In genomic region chr1:192608671-192609070, GRCh38 we compare ENCODE assay signal across 17 cellular contexts. TPM values are rescaled to one million over a fixed set of nuclear protein-coding genes. Genes with fewer than 3 reads are reported as not detected.
A peak's percentile ranks its signal among the peaks of the same experiment; 100 is the strongest.
DNase-seq lines count a peak whose midpoint lies in the region; ATAC-seq, FAIRE-seq and TF ChIP-seq lines count a peak whose summit lies in the region.
"Had no signal": no experiment of that assay in that cellular context is flagged by ENCODE, and none has a peak within 500 bp of the region (broad histone marks: within the 10 kb centered on the region; RNA-seq: fewer than 3 reads in every experiment).

No MANE protein-coding gene starts in this region.

- no peak for TF ChIP-seq EP300 in GM12878 (IDR thresholded peaks at IDR 0.05; ENCODE audit: borderline replicate concordance in 1 of 2, control insufficient read depth in 1 of 2, low read depth in 2 of 2, low read length in 2 of 2)

- H3K4me1 ChIP-seq in GM12878 (ENCODE audit: control insufficient read depth, insufficient read depth, low read length) (peaks cover 23% of the 10 kb centered on the region), osteoblast (ENCODE audit: insufficient read depth, low read length) (no peaks in the 10 kb centered on the region), gastrocnemius medialis (peaks cover 0 to 3% of the 10 kb centered on the region in 2 donors)
- H3K4me1 ChIP-seq: BE2C, upper lobe of right lung had no signal

- FAIRE-seq in GM12891 (lab: Jason Lieb, UNC) (peak; percentile 16), GM12878 (lab: Jason Lieb, UNC) (no peak)
- FAIRE-seq: astrocyte had no signal

- H3K79me2 ChIP-seq in GM12878 (ENCODE audit: control insufficient read depth, insufficient read depth, low read length) = no peaks in the 10 kb centered on the region; the same call in 1 of the 2 replicates
- H3K79me2 ChIP-seq in osteoblast (ENCODE audit: insufficient read depth, low read length) = no peaks in the 10 kb centered on the region

- 50% methylated on average over 2 of the region's 2 CpGs for WGBS in GM12878 (ENCODE audit: insufficient coverage, insufficient replicate concordance, low lambda C conversion rate, missing lambda C conversion rate)

- H3K36me3 Mint-ChIP-seq in activated CD4-positive, alpha-beta T cell treated with anti-CD3 and anti-CD28 coated beads for 36 hours (ENCODE audit: low read depth) = no peaks in the 10 kb centered on the region
- H3K36me3 Mint-ChIP-seq: activated naive CD4-positive, alpha-beta T cell treated with anti-CD3 and anti-CD28 coated beads, Interleukin-2, amount 10 ng/mL, durations not matched to agents 7 days and 5 days had no signal

- no peaks in the 10 kb centered on the region for H3K9me3 Mint-ChIP-seq in activated CD4-positive, alpha-beta T cell treated with anti-CD3 and anti-CD28 coated beads for 36 hours (ENCODE audit: low read depth)
- H3K9me3 Mint-ChIP-seq: activated naive CD4-positive, alpha-beta T cell treated with anti-CD3 and anti-CD28 coated beads, Interleukin-2, amount 10 ng/mL, durations not matched to agents 7 days and 5 days; HFFc6 had no signal

- H3K9me3 ChIP-seq in GM12878 (replicated peaks; ENCODE audit: control insufficient read depth, insufficient read depth, low read length) = no peaks in the 10 kb centered on the region
- H3K9me3 ChIP-seq in osteoblast (ENCODE audit: low read depth, low read length) = no peaks in the 10 kb centered on the region
- H3K9me3 ChIP-seq in gastrocnemius medialis = no peaks in the 10 kb centered on the region
- H3K9me3 ChIP-seq: BE2C, upper lobe of right lung had no signal

- BruUV-seq in GM12878 (replicated peaks; lab: Mats Ljungman, UMichigan) = TSS peak; percentile 97

- H3K27ac ChIP-seq in GM12878 (ENCODE audit: control insufficient read depth, insufficient read depth) (peak overlapping the region; percentile 88; the same call in 1 of the 2 replicates), osteoblast (ENCODE audit: low read depth, low read length) (no peak overlapping the region), gastrocnemius medialis (no peak overlapping the region)
- H3K27ac ChIP-seq: upper lobe of right lung had no signal

- no peaks in the 10 kb centered on the region for H3K27me3 Mint-ChIP-seq in activated CD4-positive, alpha-beta T cell treated with anti-CD3 and anti-CD28 coated beads for 36 hours

- no peak for ATAC-seq in activated CD4-positive, alpha-beta T cell treated with anti-CD3 and anti-CD28 coated beads for 36 hours
- peak; percentile 7 for ATAC-seq in GM12878
- no peak for ATAC-seq in gastrocnemius medialis

- H3K27me3 ChIP-seq in GM12878 (replicated peaks in 1 of 2; ENCODE audit: control insufficient read depth in 2 of 2, insufficient read depth in 2 of 2, low read length in 1 of 2) (no peaks in the 10 kb centered on the region), osteoblast (ENCODE audit: insufficient read depth, low read length) (no peaks in the 10 kb centered on the region), gastrocnemius medialis (no peaks in the 10 kb centered on the region)
- H3K27me3 ChIP-seq: BE2C, upper lobe of right lung had no signal

- TF ChIP-seq POLR2A in GM12891 (IDR thresholded peaks at IDR 0.05; ENCODE audit: low read depth, low read length) (no peak), GM12878 (IDR thresholded peaks at IDR 0.05; ENCODE audit: low read depth, low read length) (no peak), gastrocnemius medialis (IDR thresholded peaks at IDR 0.05) (no peak)

- POLR2A ChIA-PET in activated CD4-positive, alpha-beta T cell treated with anti-CD3 and anti-CD28 coated beads for 36 hours (lab: Charles Lee) = interaction anchor here (0.7 kb wide), 1 partner anchor 149 kb away, joined by 4 read pairs; no protein-coding TSS in a partner anchor
- POLR2A ChIA-PET in GM12878 (lab: Charles Lee) = interaction anchor here (0.8 to 1.7 kb wide), 9 partner anchors 10 to 128 kb away, joined by 3 to 5 read pairs (median 4); no protein-coding TSS in a partner anchor

- TF ChIP-seq CTCF in GM12878 (IDR thresholded peaks at IDR 0.05 in 2 of 3, conservative IDR thresholded peaks at IDR 0.05 in 1 of 3; ENCODE audit: control insufficient read depth in 2 of 3, extremely low read depth in 1 of 3, insufficient read depth in 1 of 3, low read depth in 3 of 3, low read length in 3 of 3) (no peak), osteoblast (IDR thresholded peaks at IDR 0.05; ENCODE audit: extremely low read depth, low read depth, low read length) (no peak), gastrocnemius medialis (IDR thresholded peaks at IDR 0.05 in 4 of 5, conservative IDR thresholded peaks at IDR 0.05 in 1 of 5) (no peak)

- intact Hi-C loops in activated CD4-positive, alpha-beta T cell treated with anti-CD3 and anti-CD28 coated beads for 36 hours (cut with DNase I, micrococcal nuclease) = loop anchor here (1.0 to 2.0 kb wide), 5 partner anchors 28 to 134 kb away; no protein-coding TSS in a partner anchor
- intact Hi-C loops in GM12878 (cut with micrococcal nuclease; ENCODE audit: unreplicated experiment) = loop anchor here (1.0 to 5.0 kb wide), 6 partner anchors 28 to 514 kb away; partner anchors contain the start of gene CDC73
- intact Hi-C loops in gastrocnemius medialis (cut with DNase I; ENCODE audit: low total_unique reads) = no loop called here

- H3K4me1 Mint-ChIP-seq in activated CD4-positive, alpha-beta T cell treated with anti-CD3 and anti-CD28 coated beads for 36 hours = peaks cover 19% of the 10 kb centered on the region

- no peaks in the 10 kb centered on the region for H3K36me3 ChIP-seq in GM12878 (ENCODE audit: control insufficient read depth in 2 of 2, insufficient read depth in 2 of 2, low read length in 1 of 2)
- H3K36me3 ChIP-seq in osteoblast (ENCODE audit: insufficient read depth, low read length) = no peaks in the 10 kb centered on the region
- no peaks in the 10 kb centered on the region for H3K36me3 ChIP-seq in gastrocnemius medialis
- H3K36me3 ChIP-seq: BE2C, upper lobe of right lung had no signal

- RAD21 ChIA-PET in GM12878 (lab: Charles Lee; ENCODE audit: unreplicated experiment) = interaction anchor here (0.6 to 5.3 kb wide), 26 partner anchors 10 to 1088 kb away, joined by 3 to 67 read pairs (median 5); partner anchors contain the start of gene UCHL5

- no peak overlapping the region; the same call in 1 of the 2 replicates for H2AFZ ChIP-seq in GM12878 (ENCODE audit: control insufficient read depth, low read depth, low read length)
- H2AFZ ChIP-seq in osteoblast (ENCODE audit: low read length) = peak overlapping the region; percentile 18

- H3K4me2 ChIP-seq in GM12878 (ENCODE audit: control insufficient read depth, insufficient read depth) = peak overlapping the region; percentile 75
- H3K4me2 ChIP-seq in osteoblast (ENCODE audit: insufficient read depth, low read length) = peak overlapping the region; percentile 36

- SMC1A ChIA-PET in GM12878 (lab: Charles Lee; ENCODE audit: uncharacterized antibody, unreplicated experiment) = interaction anchor here (0.7 to 12.1 kb wide), 24 partner anchors 8 to 450 kb away, joined by 3 to 255 read pairs (median 6); partner anchors contain the start of gene UCHL5

- peak overlapping the region; percentile 22; the same call in 1 of the 2 replicates for H3K9ac ChIP-seq in GM12878 (ENCODE audit: control insufficient read depth, insufficient read depth, low read length)

- in situ Hi-C loops in GM12878 (cut with MboI) = loop anchor here (5.0 kb wide), 3 partner anchors 56 to 131 kb away; no protein-coding TSS in a partner anchor
- in situ Hi-C loops in gastrocnemius medialis (cut with MboI; ENCODE audit: low sequenced_read_pairs in 4 of 4) = loop anchor here in 2 of 4 donors (10.0 kb wide), 1 partner anchor 134 kb away; no protein-coding TSS in a partner anchor

- no peak for TF ChIP-seq RAD21 in GM12878 (IDR thresholded peaks at IDR 0.05; ENCODE audit: insufficient read depth, low read depth, low read length)

- peak overlapping the region; percentile 35 for H3K4me3 Mint-ChIP-seq in activated CD4-positive, alpha-beta T cell treated with anti-CD3 and anti-CD28 coated beads for 36 hours
- H3K4me3 Mint-ChIP-seq: activated naive CD4-positive, alpha-beta T cell treated with anti-CD3 and anti-CD28 coated beads, Interleukin-2, amount 10 ng/mL, durations not matched to agents 7 days and 5 days; HFFc6 had no signal

- H4K20me1 ChIP-seq in GM12878 (ENCODE audit: control insufficient read depth, insufficient read depth) = no peaks in the 10 kb centered on the region
- H4K20me1 ChIP-seq in osteoblast (ENCODE audit: insufficient read depth, low read length) = no peaks in the 10 kb centered on the region

- no peak for DNase-seq in activated CD4-positive, alpha-beta T cell treated with anti-CD3 and anti-CD28 coated beads for 36 hours
- no peak for DNase-seq in activated CD4-positive, alpha-beta T cell treated with anti-CD3 and anti-CD28 coated beads, Interleukin-2, amount 50 U/mL, for 4 hours
- no peak for DNase-seq in GM12891 (ENCODE audit: insufficient read length, low spot score)
- no peak for DNase-seq in GM12878 (ENCODE audit: low read depth, low spot score)
- DNase-seq in osteoblast (ENCODE audit: insufficient read length, low spot score, missing footprints) = no peak
- DNase-seq in cerebellar cortex (ENCODE audit: low spot score) = no peak
- DNase-seq in gastrocnemius medialis = no peak
- no peak for DNase-seq in NK-92 treated with Interleukin-12 subunit alpha and Interleukin-12 subunit beta, amount 100 ng/mL, for 24 hours (lab: John Stamatoyannopoulos, UW)
- DNase-seq: 8988T, BE2C, cerebellar nuclear complex, HFFc6, NCI-H2171, NCI-H524 treated with DMSO at 0.1 percent for 48 hours had no signal

- peak overlapping the region; percentile 69 for H3K27ac Mint-ChIP-seq in activated CD4-positive, alpha-beta T cell treated with anti-CD3 and anti-CD28 coated beads for 36 hours
- H3K27ac Mint-ChIP-seq: HFFc6 had no signal

- CTCF ChIA-PET in activated CD4-positive, alpha-beta T cell treated with anti-CD3 and anti-CD28 coated beads for 36 hours (lab: Charles Lee) = interaction anchor here (1.0 to 1.5 kb wide), 7 partner anchors 29 to 199 kb away, joined by 3 to 14 read pairs (median 4); no protein-coding TSS in a partner anchor
- CTCF ChIA-PET in GM12878 (lab: Yijun Ruan, JAX) = interaction anchor here (0.6 to 5.3 kb wide), 24 partner anchors 8 to 461 kb away, joined by 3 to 58 read pairs (median 6); no protein-coding TSS in a partner anchor

- H3K4me3 ChIP-seq in GM12878 (no peak overlapping the region), osteoblast (ENCODE audit: insufficient read depth, low read length) (no peak overlapping the region), gastrocnemius medialis (no peak overlapping the region)
- H3K4me3 ChIP-seq: upper lobe of right lung had no signal

RNA-seq across cellular contexts. Expression of gene RGS13, which starts 27.3 kb away (rescaled TPM):
- total RNA-seq in activated CD4-positive, alpha-beta T cell treated with anti-CD3 and anti-CD28 coated beads for 36 hours = not detected
- polyA plus RNA-seq in GM12891 (2012; ENCODE audit: low read depth, missing spikeins) = 0.58 TPM
- total RNA-seq in GM12878 (2013; cell fraction: nucleolus; rRNA removed) = 2.9 and 3.3 TPM in 2 replicates
- total RNA-seq in GM12878 (2014; rRNA removed) (0.23 and 0.33 TPM in 2 replicates), GM12878 (2014; rRNA removed; fragmentation: Illumina TruSeq; extraction: Trizol) (0.28 and 0.36 TPM in 2 replicates), GM12878 (2021) (0.23 and 0.29 TPM in 2 replicates), osteoblast (not detected in 2 replicates), gastrocnemius medialis (not detected)
- polyA plus RNA-seq in GM12878 (2011; ENCODE audit: low read depth) = 0.17 TPM
- polyA plus RNA-seq in GM12878 (2011; rRNA removed) (16.0 and 33.6 TPM in 2 replicates), GM12878 (2014; fragmentation: Illumina TruSeq; extraction: Trizol) (0.35 and 0.63 TPM in 2 replicates), GM12878 (2014; fragmentation: Nextera tagmentation; extraction: Ambion mirVana) (under 1 TPM; 0.66 to 0.77 TPM), GM12878 (2014; rRNA removed) (0.16 and 0.36 TPM in 2 replicates), GM12878 (2016; fragmentation: Nextera tagmentation; extraction: Ambion mirVana) (under 1 TPM in 1 of 2 experiments, not detected in 1; 0.26 TPM)
- 2.7 and 2.9 TPM in 2 replicates for polyA plus RNA-seq in GM12878 (2011; cell fraction: cytosol; rRNA removed)
- 19.3 and 26.7 TPM in 2 replicates for polyA plus RNA-seq in GM12878 (2011; cell fraction: nucleus; rRNA removed)
- 0.41 and 0.52 TPM in 2 replicates for polyA plus RNA-seq in GM12878 (2012)
- 6.7 and 7.0 TPM in 2 replicates for polyA minus RNA-seq in GM12878 (2011; rRNA and poly(A)+ RNA removed)
- polyA minus RNA-seq in GM12878 (2011; cell fraction: cytosol; rRNA and poly(A)+ RNA removed) = 1.1 and 1.5 TPM in 2 replicates
- 14.4 and 18.1 TPM in 2 replicates for polyA minus RNA-seq in GM12878 (2011; cell fraction: nucleus; rRNA and poly(A)+ RNA removed)
- total RNA-seq: astrocyte, HFFc6 had no signal

RNA-seq across cellular contexts. Expression of gene RGS1, which starts 33.1 kb away (rescaled TPM):
- 10 to 100 TPM; 12.0 to 13.6 TPM for total RNA-seq in activated CD4-positive, alpha-beta T cell treated with anti-CD3 and anti-CD28 coated beads for 36 hours
- 246 TPM for polyA plus RNA-seq in GM12891 (2012; ENCODE audit: low read depth, missing spikeins)
- total RNA-seq in GM12878 (2013; cell fraction: nucleolus; rRNA removed) = 1,986 and 2,133 TPM in 2 replicates
- 43.7 and 68.1 TPM in 2 replicates for total RNA-seq in GM12878 (2014; rRNA removed)
- 61.3 and 76.2 TPM in 2 replicates for total RNA-seq in GM12878 (2014; rRNA removed; fragmentation: Illumina TruSeq; extraction: Trizol)
- 38.5 and 45.8 TPM in 2 replicates for total RNA-seq in GM12878 (2021)
- 60.0 TPM for polyA plus RNA-seq in GM12878 (2011; ENCODE audit: low read depth)
- polyA plus RNA-seq in GM12878 (2011; rRNA removed) = 882 and 1,502 TPM in 2 replicates
- polyA plus RNA-seq in GM12878 (2011; cell fraction: cytosol; rRNA removed) = 230 and 358 TPM in 2 replicates
- 346 and 598 TPM in 2 replicates for polyA plus RNA-seq in GM12878 (2011; cell fraction: nucleus; rRNA removed)
- polyA plus RNA-seq in GM12878 (2012) = 92.1 and 280 TPM in 2 replicates
- 48.2 and 72.9 TPM in 2 replicates for polyA plus RNA-seq in GM12878 (2014; fragmentation: Illumina TruSeq; extraction: Trizol)
- 10 to 100 TPM; 50.8 to 52.2 TPM for polyA plus RNA-seq in GM12878 (2014; fragmentation: Nextera tagmentation; extraction: Ambion mirVana)
- polyA plus RNA-seq in GM12878 (2014; rRNA removed) = 26.6 and 38.0 TPM in 2 replicates
- 10 to 100 TPM; 20.7 to 21.3 TPM for polyA plus RNA-seq in GM12878 (2016; fragmentation: Nextera tagmentation; extraction: Ambion mirVana)
- 283 and 396 TPM in 2 replicates for polyA minus RNA-seq in GM12878 (2011; rRNA and poly(A)+ RNA removed)
- 140 and 173 TPM in 2 replicates for polyA minus RNA-seq in GM12878 (2011; cell fraction: cytosol; rRNA and poly(A)+ RNA removed)
- 1,153 and 1,417 TPM in 2 replicates for polyA minus RNA-seq in GM12878 (2011; cell fraction: nucleus; rRNA and poly(A)+ RNA removed)
- not detected in 2 replicates for total RNA-seq in osteoblast
- 1 to 10 TPM; 1.0 to 4.9 (median 3.5) TPM for total RNA-seq in gastrocnemius medialis
- total RNA-seq: astrocyte, HFFc6 had no signal
